Comparison of ENCODE assay signal across 1 cellular context in the genomic region with DNA sequence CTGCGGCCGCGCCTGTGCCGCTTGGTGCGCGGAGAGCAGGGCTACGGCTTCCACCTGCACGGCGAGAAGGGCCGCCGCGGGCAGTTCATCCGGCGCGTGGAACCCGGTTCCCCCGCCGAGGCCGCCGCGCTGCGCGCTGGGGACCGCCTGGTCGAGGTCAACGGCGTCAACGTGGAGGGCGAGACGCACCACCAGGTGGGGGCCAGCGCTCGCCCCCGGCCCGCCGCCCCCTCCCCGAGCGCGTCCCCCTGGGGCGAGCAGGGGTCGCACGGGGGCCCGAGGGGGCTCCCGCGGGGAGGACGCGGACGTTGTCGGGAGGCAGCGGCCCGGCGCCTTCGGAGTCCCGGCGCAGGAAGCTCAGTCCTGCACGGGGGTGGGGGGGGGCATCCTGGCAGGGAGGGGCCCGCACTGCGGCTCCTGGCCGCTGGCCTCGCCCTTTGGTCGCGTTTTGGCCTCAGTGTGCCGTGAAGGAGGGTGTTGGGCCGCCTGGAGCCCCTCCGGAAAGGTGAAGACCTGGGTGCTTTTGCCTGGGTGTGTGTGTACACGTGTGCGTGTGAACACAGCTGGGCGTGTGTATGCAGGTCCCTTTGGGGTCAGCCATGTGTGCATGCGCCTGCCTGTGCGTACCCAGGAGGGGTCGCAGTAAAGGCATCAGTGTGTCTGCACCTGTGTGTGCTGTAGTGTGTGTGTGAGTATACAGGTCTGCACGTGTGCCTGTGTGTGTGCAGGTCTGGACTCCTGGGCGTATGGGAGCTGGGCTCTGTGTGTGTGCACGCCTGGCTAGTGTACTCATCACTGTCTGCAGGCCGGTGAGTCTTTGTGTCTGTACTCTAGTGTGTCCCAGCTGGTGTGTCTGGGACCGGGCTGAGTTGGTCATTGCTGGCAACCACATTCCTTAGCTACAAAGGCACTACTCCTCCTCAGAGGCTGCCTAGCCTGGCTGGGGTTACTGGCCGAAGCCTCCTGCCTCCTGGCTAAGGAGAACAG.
TF ChIP-seq lines count a peak whose summit lies in the region.

No MANE protein-coding gene starts in this region.

TF ChIP-seq in IMR-90, 13 proteins besides CTCF, POLR2A, EP300 and RAD21:
- TF ChIP-seq CEBPB (IDR thresholded peaks at IDR 0.05; ENCODE audit: low read depth, low read length) (no peak), RCOR1 (IDR thresholded peaks at IDR 0.05; ENCODE audit: insufficient replicate concordance, low read length) (peak; percentile 53), NFE2L2 (IDR thresholded peaks at IDR 0.05; ENCODE audit: low read depth, low read length) (no peak), MAFK (IDR thresholded peaks at IDR 0.05; ENCODE audit: low read depth, low read length) (no peak), MXI1 (IDR thresholded peaks at IDR 0.05; ENCODE audit: borderline replicate concordance, low read depth, low read length) (peak; percentile 64), BHLHE40 (IDR thresholded peaks at IDR 0.05; ENCODE audit: low read depth, low read length) (no peak), FOS (IDR thresholded peaks at IDR 0.05; ENCODE audit: low read depth, low read length) (no peak; the same call in 1 of the 2 replicates), CHD1 (IDR thresholded peaks at IDR 0.05; ENCODE audit: low read depth, low read length) (no peak), SMC3 (IDR thresholded peaks at IDR 0.05; ENCODE audit: low read depth, low read length) (no peak), MAZ (IDR thresholded peaks at IDR 0.05; ENCODE audit: borderline replicate concordance, low read depth, low read length) (no peak; the same call in 1 of the 2 replicates), RFX5 (IDR thresholded peaks at IDR 0.05; ENCODE audit: low read depth, low read length) (no peak)
- TF ChIP-seq, protein P1, sequence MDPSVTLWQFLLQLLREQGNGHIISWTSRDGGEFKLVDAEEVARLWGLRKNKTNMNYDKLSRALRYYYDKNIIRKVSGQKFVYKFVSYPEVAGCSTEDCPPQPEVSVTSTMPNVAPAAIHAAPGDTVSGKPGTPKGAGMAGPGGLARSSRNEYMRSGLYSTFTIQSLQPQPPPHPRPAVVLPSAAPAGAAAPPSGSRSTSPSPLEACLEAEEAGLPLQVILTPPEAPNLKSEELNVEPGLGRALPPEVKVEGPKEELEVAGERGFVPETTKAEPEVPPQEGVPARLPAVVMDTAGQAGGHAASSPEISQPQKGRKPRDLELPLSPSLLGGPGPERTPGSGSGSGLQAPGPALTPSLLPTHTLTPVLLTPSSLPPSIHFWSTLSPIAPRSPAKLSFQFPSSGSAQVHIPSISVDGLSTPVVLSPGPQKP (IDR thresholded peaks at IDR 0.05; ENCODE audit: borderline replicate concordance, low read depth, low read length): no peak
- TF ChIP-seq, protein P2, sequence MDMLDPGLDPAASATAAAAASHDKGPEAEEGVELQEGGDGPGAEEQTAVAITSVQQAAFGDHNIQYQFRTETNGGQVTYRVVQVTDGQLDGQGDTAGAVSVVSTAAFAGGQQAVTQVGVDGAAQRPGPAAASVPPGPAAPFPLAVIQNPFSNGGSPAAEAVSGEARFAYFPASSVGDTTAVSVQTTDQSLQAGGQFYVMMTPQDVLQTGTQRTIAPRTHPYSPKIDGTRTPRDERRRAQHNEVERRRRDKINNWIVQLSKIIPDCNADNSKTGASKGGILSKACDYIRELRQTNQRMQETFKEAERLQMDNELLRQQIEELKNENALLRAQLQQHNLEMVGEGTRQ (IDR thresholded peaks at IDR 0.05; ENCODE audit: low read depth, low read length): no peak
